10 cellular contexts compared by ENCODE assay signal in genomic region chr11:1875786-1876335, GRCh38. TPM values are rescaled to one million over a fixed set of nuclear protein-coding genes. Genes with fewer than 3 reads are reported as not detected.
DNase-seq lines count a peak whose midpoint lies in the region; ATAC-seq, FAIRE-seq and TF ChIP-seq lines count a peak whose summit lies in the region.
"Not testable (repeated sequence)": the region's sequence is repeated elsewhere in the genome, so short reads cannot be mapped to it uniquely, and the experiment has no call there.
"Had no signal": no experiment of that assay in that cellular context is flagged by ENCODE, and none has a peak within 500 bp of the region (broad histone marks: within the 10 kb centered on the region; RNA-seq: fewer than 3 reads in every experiment).

No MANE protein-coding gene starts in this region.

- SMC1A ChIA-PET in GM12878 (lab: Charles Lee; ENCODE audit: uncharacterized antibody, unreplicated experiment) = not testable (repeated sequence)

- not testable (repeated sequence) for H2AFZ ChIP-seq in GM12878 (ENCODE audit: control insufficient read depth, low read depth, low read length)

- not testable (repeated sequence) for TF ChIP-seq POLR2A in A549 (IDR thresholded peaks at IDR 0.05; ENCODE audit: low read length)
- 0 out of 2 replicates have a peak, but pooled peaks have one; percentile 1 for TF ChIP-seq POLR2A in GM12878 (IDR thresholded peaks at IDR 0.05; ENCODE audit: low read depth, low read length)

- not testable (repeated sequence) for DNase-seq in A549 (ENCODE audit: low read depth in 1 of 2, low spot score in 1 of 2); Panc1 (ENCODE audit: low read depth, low spot score); GM12878 (ENCODE audit: low read depth, low spot score); heart right ventricle; naive thymus-derived CD4-positive, alpha-beta T cell

- in situ Hi-C loops in Panc1 (cut with HindIII; ENCODE audit: low pct_unique_long_range_greater_than_20kb, low sequenced_read_pairs); GM12878 (cut with MboI): not testable (repeated sequence)

- H3K27ac ChIP-seq in A549 (peak overlapping the region in 1 of 2 experiments; percentile 65; a peak in 3 of 6 replicates), Panc1 (ENCODE audit: low read length) (peak overlapping the region; percentile 44; the same call in 1 of the 2 replicates), heart right ventricle (peak overlapping the region; percentile 76 to 100 (median 94)), skeletal muscle tissue (ENCODE audit: low read depth, low read length) (peak overlapping the region; percentile 60)
- H3K27ac ChIP-seq in GM12878 (ENCODE audit: control insufficient read depth, insufficient read depth) = not testable (repeated sequence)
- H3K27ac ChIP-seq in naive thymus-derived CD4-positive, alpha-beta T cell (ENCODE audit: low read depth, low read length) = peak overlapping the region; percentile 39

- peaks cover 14 to 51% (median 32%) of the 10 kb centered on the region in 7 donors for H3K4me1 Mint-ChIP-seq in naive thymus-derived CD4-positive, alpha-beta T cell

- CTCF ChIA-PET in A549 (lab: Yijun Ruan, JAX) = interaction anchor here (0.5 to 10.1 kb wide), 45 partner anchors 8 to 276 kb away, joined by 3 to 334 read pairs (median 5); partner anchors contain the start of genes LSP1, MRPL23, PRR33 and TNNI2
- CTCF ChIA-PET in Panc1 (lab: Charles Lee) = interaction anchor here (0.6 to 2.7 kb wide), 13 partner anchors 20 to 302 kb away, joined by 3 to 13 read pairs (median 4); no protein-coding TSS in a partner anchor
- CTCF ChIA-PET in GM12878 (lab: Yijun Ruan, JAX) = interaction anchor here (1.0 to 1.6 kb wide), 2 partner anchors 22 kb away, joined by 3 to 4 read pairs; no protein-coding TSS in a partner anchor
- CTCF ChIA-PET in naive thymus-derived CD4-positive, alpha-beta T cell (lab: Charles Lee) = interaction anchor here (0.7 to 1.5 kb wide), 5 partner anchors 13 to 182 kb away, joined by 3 read pairs; no protein-coding TSS in a partner anchor

- ATAC-seq in A549; Panc1; GM12878; heart right ventricle; naive thymus-derived CD4-positive, alpha-beta T cell: not testable (repeated sequence)

- not testable (repeated sequence) for H3K9me3 Mint-ChIP-seq in naive thymus-derived CD4-positive, alpha-beta T cell

- TF ChIP-seq EP300 in A549 (IDR thresholded peaks at IDR 0.05); GM12878 (IDR thresholded peaks at IDR 0.05; ENCODE audit: borderline replicate concordance in 1 of 2, control insufficient read depth in 1 of 2, low read depth in 2 of 2, low read length in 2 of 2): not testable (repeated sequence)

- TF ChIP-seq CTCF in A549 (IDR thresholded peaks at IDR 0.05); Panc1 (IDR thresholded peaks at IDR 0.05); GM12878 (IDR thresholded peaks at IDR 0.05 in 2 of 3, conservative IDR thresholded peaks at IDR 0.05 in 1 of 3; ENCODE audit: control insufficient read depth in 2 of 3, extremely low read depth in 1 of 3, insufficient read depth in 1 of 3, low read depth in 3 of 3, low read length in 3 of 3); heart right ventricle (IDR thresholded peaks at IDR 0.05): not testable (repeated sequence)

- not testable (repeated sequence) for H3K79me2 ChIP-seq in GM12878 (ENCODE audit: control insufficient read depth, insufficient read depth, low read length)

- not testable (repeated sequence) for BruUV-seq in Panc1 (replicated peaks; lab: Mats Ljungman, UMichigan); GM12878 (replicated peaks; lab: Mats Ljungman, UMichigan)

- not testable (repeated sequence) for H3K4me3 Mint-ChIP-seq in naive thymus-derived CD4-positive, alpha-beta T cell

- H3K4me1 ChIP-seq in A549 (peaks cover 21% of the 10 kb centered on the region; the same call in 2 of the 3 replicates), Panc1 (ENCODE audit: control insufficient read depth, insufficient read depth, low read length) (peaks cover 34% of the 10 kb centered on the region), heart right ventricle (peaks cover 24 to 71% (median 62%) of the 10 kb centered on the region in 9 donors), skeletal muscle tissue (ENCODE audit: control insufficient read depth in 3 of 3, insufficient read depth in 3 of 3, low read length in 3 of 3) (peaks cover 38 to 65% (median 41%) of the 10 kb centered on the region in 3 donors)
- not testable (repeated sequence) for H3K4me1 ChIP-seq in GM12878 (ENCODE audit: control insufficient read depth, insufficient read depth, low read length)
- peaks cover 11 to 17% of the 10 kb centered on the region in 2 donors for H3K4me1 ChIP-seq in naive thymus-derived CD4-positive, alpha-beta T cell (ENCODE audit: control insufficient read depth in 2 of 2, insufficient read depth in 2 of 2, low read length in 2 of 2)

- H3K9ac ChIP-seq in GM12878 (ENCODE audit: control insufficient read depth, insufficient read depth, low read length) = not testable (repeated sequence)
- H3K9ac ChIP-seq in skeletal muscle tissue (ENCODE audit: low read depth in 1 of 3, low read length in 3 of 3) = peak overlapping the region; percentile 51 to 75 (median 53)

- not testable (repeated sequence) for H3K4me3 ChIP-seq in A549; Panc1 (ENCODE audit: low read depth in 2 of 2, low read length in 2 of 2); GM12878; naive thymus-derived CD4-positive, alpha-beta T cell (ENCODE audit: low read length)
- H3K4me3 ChIP-seq in heart right ventricle (peak overlapping the region in 8 of 10 donors; percentile 11 to 30 (median 23)), skeletal muscle tissue (ENCODE audit: low read length in 3 of 3) (peak overlapping the region in 2 of 3 donors; percentile 23 to 41)

- not testable (repeated sequence) for H3K27me3 Mint-ChIP-seq in naive thymus-derived CD4-positive, alpha-beta T cell

- H3K27me3 ChIP-seq in Panc1 (ENCODE audit: control insufficient read depth, insufficient read depth, low read length); GM12878 (replicated peaks in 1 of 2; ENCODE audit: control insufficient read depth in 2 of 2, insufficient read depth in 2 of 2, low read length in 1 of 2); heart right ventricle; naive thymus-derived CD4-positive, alpha-beta T cell (ENCODE audit: control insufficient read depth in 2 of 2, insufficient read depth in 2 of 2, low read length in 2 of 2): not testable (repeated sequence)
- peaks cover 21 to 49% (median 27%) of the 10 kb centered on the region in 3 donors for H3K27me3 ChIP-seq in skeletal muscle tissue (ENCODE audit: control insufficient read depth in 3 of 3, insufficient read depth in 3 of 3, low read length in 3 of 3)

- not testable (repeated sequence) for H3K36me3 Mint-ChIP-seq in naive thymus-derived CD4-positive, alpha-beta T cell

- WGBS in A549 (ENCODE audit: missing lambda C conversion rate) = 98% methylated on average over 9 of the region's 18 CpGs
- WGBS in GM12878 (ENCODE audit: insufficient coverage, insufficient replicate concordance, low lambda C conversion rate, missing lambda C conversion rate) = 88% methylated on average over 16 of the region's 18 CpGs
- 64 to 71% methylated on average over 16 to 18 of the region's 18 CpGs for WGBS in heart right ventricle, 2 donors

- intact Hi-C loops in Panc1 (cut with micrococcal nuclease; ENCODE audit: unreplicated experiment) = loop anchor here (1.0 kb wide), 1 partner anchor 46 kb away; no protein-coding TSS in a partner anchor
- intact Hi-C loops in GM12878 (cut with micrococcal nuclease; ENCODE audit: unreplicated experiment); naive thymus-derived CD4-positive, alpha-beta T cell (cut with micrococcal nuclease): not testable (repeated sequence)
- intact Hi-C loops in heart right ventricle (cut with DNase I) = loop anchor here in 1 of 10 donors (5.0 kb wide), 1 partner anchor 34 kb away; no protein-coding TSS in a partner anchor

- RAD21 ChIA-PET in GM12878 (lab: Charles Lee; ENCODE audit: unreplicated experiment) = interaction anchor here (1.4 kb wide), 1 partner anchor 39 kb away, joined by 3 read pairs; no protein-coding TSS in a partner anchor

- not testable (repeated sequence) for TF ChIP-seq RAD21 in A549 (conservative IDR thresholded peaks at IDR 0.05 in 1 of 2, IDR thresholded peaks at IDR 0.05 in 1 of 2); GM12878 (IDR thresholded peaks at IDR 0.05; ENCODE audit: insufficient read depth, low read depth, low read length)

- not testable (repeated sequence) for H3K9me3 ChIP-seq in A549; Panc1 (ENCODE audit: control insufficient read depth, insufficient read depth, low read depth, low read length); GM12878 (replicated peaks; ENCODE audit: control insufficient read depth, insufficient read depth, low read length); heart right ventricle; naive thymus-derived CD4-positive, alpha-beta T cell (ENCODE audit: control insufficient read depth in 2 of 3, low read length in 3 of 3); skeletal muscle tissue (ENCODE audit: control insufficient read depth in 3 of 3, low read length in 3 of 3)

- H3K27ac Mint-ChIP-seq in naive thymus-derived CD4-positive, alpha-beta T cell = peak overlapping the region in 1 of 9 donors; percentile 28

- H3K4me2 ChIP-seq in A549 = 0 out of 3 replicates have a peak overlapping the region, but pooled peaks have one; percentile 47
- not testable (repeated sequence) for H3K4me2 ChIP-seq in GM12878 (ENCODE audit: control insufficient read depth, insufficient read depth)

- POLR2A ChIA-PET in A549 (lab: Yijun Ruan, JAX); GM12878 (lab: Charles Lee): not testable (repeated sequence)
- POLR2A ChIA-PET in Panc1 (lab: Charles Lee) = interaction anchor here (0.6 kb wide), 1 partner anchor 79 kb away, joined by 4 read pairs; no protein-coding TSS in a partner anchor
- POLR2A ChIA-PET in naive thymus-derived CD4-positive, alpha-beta T cell (lab: Charles Lee) = interaction anchor here (0.8 to 1.1 kb wide), 3 partner anchors 9 to 28 kb away, joined by 3 to 4 read pairs (median 3); partner anchors contain the start of gene LSP1

- H3K36me3 ChIP-seq in Panc1 (ENCODE audit: control insufficient read depth, insufficient read depth, low read length); GM12878 (ENCODE audit: control insufficient read depth in 2 of 2, insufficient read depth in 2 of 2, low read length in 1 of 2); heart right ventricle; skeletal muscle tissue (ENCODE audit: control insufficient read depth in 3 of 3, insufficient read depth in 3 of 3, low read length in 3 of 3): not testable (repeated sequence)
- peaks cover 0 to 21% (median 0%) of the 10 kb centered on the region in 3 experiments for H3K36me3 ChIP-seq in naive thymus-derived CD4-positive, alpha-beta T cell (ENCODE audit: control insufficient read depth in 2 of 3, insufficient read depth in 3 of 3, low read length in 3 of 3)

- FAIRE-seq in A549 (lab: Jason Lieb, UNC); GM12878 (lab: Jason Lieb, UNC): not testable (repeated sequence)

- not testable (repeated sequence) for H4K20me1 ChIP-seq in GM12878 (ENCODE audit: control insufficient read depth, insufficient read depth)

RNA-seq across cellular contexts. Expression of gene PRR33, which starts 15.8 kb away (rescaled TPM):
- not detected in 2 replicates for polyA plus RNA-seq in A549 (2011; rRNA removed)
- polyA plus RNA-seq in A549 (2012; cell fraction: cytosol; rRNA removed) = not detected in 2 replicates
- 0.02 TPM in 1 of 2 replicates, not detected in the other for polyA plus RNA-seq in A549 (2012; cell fraction: nucleus; rRNA removed)
- polyA plus RNA-seq in A549 (2017; fragmentation: RNase III; extraction: RNeasy Plus Mini Kit Qiagen cat#74134 plus additional on column Dnase treatment) = not detected in 3 replicates
- not detected in 2 replicates for polyA minus RNA-seq in A549 (2011; rRNA and poly(A)+ RNA removed)
- not detected for total RNA-seq in Panc1 (2021; ENCODE audit: unreplicated experiment)
- not detected for polyA plus RNA-seq in Panc1 (2012; ENCODE audit: insufficient read length)
- total RNA-seq in GM12878 (2013; cell fraction: nucleolus; rRNA removed) = not detected in 2 replicates
- total RNA-seq in GM12878 (2014; rRNA removed) = not detected in 2 replicates
- not detected in 2 replicates for total RNA-seq in GM12878 (2014; rRNA removed; fragmentation: Illumina TruSeq; extraction: Trizol)
- total RNA-seq in GM12878 (2021) = not detected in 2 replicates
- 3.0 TPM for polyA plus RNA-seq in GM12878 (2011; ENCODE audit: low read depth)
- not detected in 2 replicates for polyA plus RNA-seq in GM12878 (2011; rRNA removed)
- 0.01 TPM in 1 of 2 replicates, not detected in the other for polyA plus RNA-seq in GM12878 (2011; cell fraction: cytosol; rRNA removed)
- polyA plus RNA-seq in GM12878 (2011; cell fraction: nucleus; rRNA removed) = not detected in 2 replicates
- polyA plus RNA-seq in GM12878 (2012) = 6.1 and 10.8 TPM in 2 replicates
- polyA plus RNA-seq in GM12878 (2014; fragmentation: Illumina TruSeq; extraction: Trizol) = not detected in 2 replicates
- under 1 TPM in 1 of 2 experiments, not detected in 1; 0.02 TPM for polyA plus RNA-seq in GM12878 (2014; fragmentation: Nextera tagmentation; extraction: Ambion mirVana)
- 0.03 TPM in 2 replicates for polyA plus RNA-seq in GM12878 (2014; rRNA removed)
- 1 to 10 TPM in 1 of 2 experiments, under 1 TPM in 1; 0.74 to 1.0 TPM for polyA plus RNA-seq in GM12878 (2016; fragmentation: Nextera tagmentation; extraction: Ambion mirVana)
- polyA minus RNA-seq in GM12878 (2011; rRNA and poly(A)+ RNA removed) = not detected in 2 replicates
- not detected in 2 replicates for polyA minus RNA-seq in GM12878 (2011; cell fraction: cytosol; rRNA and poly(A)+ RNA removed)
- not detected in 2 replicates for polyA minus RNA-seq in GM12878 (2011; cell fraction: nucleus; rRNA and poly(A)+ RNA removed)
- 1 to 10 TPM; 2.3 to 4.9 (median 3.5) TPM for total RNA-seq in heart right ventricle
- 1 to 10 TPM in 1 of 2 donors, under 1 TPM in 1; 0.09 to 6.5 TPM for polyA plus RNA-seq in heart right ventricle
- total RNA-seq in naive thymus-derived CD4-positive, alpha-beta T cell = under 1 TPM in 2 of 5 experiments, not detected in 3; 0.07 to 0.10 TPM
- under 1 TPM in 1 of 2 donors, not detected in 1; 0.17 TPM for polyA plus RNA-seq in naive thymus-derived CD4-positive, alpha-beta T cell
- 1.0 TPM for total RNA-seq in skeletal muscle tissue
- total RNA-seq: fibroblast of lung, sciatic nerve had no signal
- polyA plus RNA-seq: fibroblast of lung, keratinocyte had no signal

RNA-seq across cellular contexts. Expression of gene LSP1, which starts 23.0 kb away (rescaled TPM):
- polyA plus RNA-seq in A549 (2011; rRNA removed) (0.42 and 0.67 TPM in 2 replicates), A549 (2017; fragmentation: RNase III; extraction: RNeasy Plus Mini Kit Qiagen cat#74134 plus additional on column Dnase treatment) (1.7 to 5.5 TPM (median 3.5 TPM) in 3 replicates), GM12878 (2011; rRNA removed) (156 and 283 TPM in 2 replicates), GM12878 (2014; fragmentation: Illumina TruSeq; extraction: Trizol) (109 and 328 TPM in 2 replicates), GM12878 (2014; fragmentation: Nextera tagmentation; extraction: Ambion mirVana) (10 to 100 TPM; 19.2 to 34.2 TPM), GM12878 (2014; rRNA removed) (411 and 535 TPM in 2 replicates), GM12878 (2016; fragmentation: Nextera tagmentation; extraction: Ambion mirVana) (100 to 1,000 TPM; 442 to 487 TPM), heart right ventricle (10 to 100 TPM; 21.3 to 21.5 TPM)
- polyA plus RNA-seq in A549 (2012; cell fraction: cytosol; rRNA removed) = 0.21 and 0.23 TPM in 2 replicates
- polyA plus RNA-seq in A549 (2012; cell fraction: nucleus; rRNA removed) = 0.13 and 0.15 TPM in 2 replicates
- 2.8 TPM in 1 of 2 replicates, not detected in the other for polyA minus RNA-seq in A549 (2011; rRNA and poly(A)+ RNA removed)
- total RNA-seq in Panc1 (2021; ENCODE audit: unreplicated experiment) (0.90 TPM), GM12878 (2014; rRNA removed) (374 and 409 TPM in 2 replicates), GM12878 (2014; rRNA removed; fragmentation: Illumina TruSeq; extraction: Trizol) (152 and 171 TPM in 2 replicates), GM12878 (2021) (478 and 488 TPM in 2 replicates), heart right ventricle (10 to 100 TPM; 16.0 to 57.2 (median 20.8) TPM), skeletal muscle tissue (29.2 TPM)
- 1.3 TPM for polyA plus RNA-seq in Panc1 (2012; ENCODE audit: insufficient read length)
- total RNA-seq in GM12878 (2013; cell fraction: nucleolus; rRNA removed) = 108 and 116 TPM in 2 replicates
- 194 TPM for polyA plus RNA-seq in GM12878 (2011; ENCODE audit: low read depth)
- polyA plus RNA-seq in GM12878 (2011; cell fraction: cytosol; rRNA removed) = 242 and 323 TPM in 2 replicates
- polyA plus RNA-seq in GM12878 (2011; cell fraction: nucleus; rRNA removed) = 182 and 199 TPM in 2 replicates
- polyA plus RNA-seq in GM12878 (2012) = 365 and 472 TPM in 2 replicates
- polyA minus RNA-seq in GM12878 (2011; rRNA and poly(A)+ RNA removed) = 57.7 and 106 TPM in 2 replicates
- polyA minus RNA-seq in GM12878 (2011; cell fraction: cytosol; rRNA and poly(A)+ RNA removed) = 52.5 and 54.1 TPM in 2 replicates
- 14.3 and 28.3 TPM in 2 replicates for polyA minus RNA-seq in GM12878 (2011; cell fraction: nucleus; rRNA and poly(A)+ RNA removed)
- 100 to 1,000 TPM; 248 to 578 (median 289) TPM for total RNA-seq in naive thymus-derived CD4-positive, alpha-beta T cell
- 100 to 1,000 TPM; 295 to 394 TPM for polyA plus RNA-seq in naive thymus-derived CD4-positive, alpha-beta T cell

RNA-seq across cellular contexts. Expression of gene TNNI2, which starts 37.1 kb away (rescaled TPM):
- polyA plus RNA-seq in A549 (2011; rRNA removed) (not detected in 2 replicates), A549 (2017; fragmentation: RNase III; extraction: RNeasy Plus Mini Kit Qiagen cat#74134 plus additional on column Dnase treatment) (not detected in 3 replicates), GM12878 (2011; rRNA removed) (0.35 TPM in 1 of 2 replicates, not detected in the other), GM12878 (2014; fragmentation: Illumina TruSeq; extraction: Trizol) (not detected in 2 replicates), GM12878 (2014; fragmentation: Nextera tagmentation; extraction: Ambion mirVana) (under 1 TPM; 0.14 to 0.33 TPM), GM12878 (2014; rRNA removed) (0.37 and 0.56 TPM in 2 replicates), GM12878 (2016; fragmentation: Nextera tagmentation; extraction: Ambion mirVana) (not detected), heart right ventricle (1 to 10 TPM in 1 of 2 donors, under 1 TPM in 1; 0.71 to 1.2 TPM)
- polyA plus RNA-seq in A549 (2012; cell fraction: cytosol; rRNA removed) = not detected in 2 replicates
- 0.31 TPM in 1 of 2 replicates, not detected in the other for polyA plus RNA-seq in A549 (2012; cell fraction: nucleus; rRNA removed)
- polyA minus RNA-seq in A549 (2011; rRNA and poly(A)+ RNA removed) = not detected in 2 replicates
- total RNA-seq in Panc1 (2021; ENCODE audit: unreplicated experiment) (0.46 TPM), GM12878 (2014; rRNA removed) (0.76 and 0.79 TPM in 2 replicates), GM12878 (2014; rRNA removed; fragmentation: Illumina TruSeq; extraction: Trizol) (0.37 TPM in 1 of 2 replicates, not detected in the other), GM12878 (2021) (0.38 and 0.61 TPM in 2 replicates), heart right ventricle (under 1 TPM in 3 of 10 donors, not detected in 7; 0.36 to 0.55 (median 0.46) TPM), skeletal muscle tissue (2,937 TPM)
- 0.64 TPM for polyA plus RNA-seq in Panc1 (2012; ENCODE audit: insufficient read length)
- total RNA-seq in GM12878 (2013; cell fraction: nucleolus; rRNA removed) = not detected in 2 replicates
- polyA plus RNA-seq in GM12878 (2011; ENCODE audit: low read depth) = not detected
- 0.17 and 0.24 TPM in 2 replicates for polyA plus RNA-seq in GM12878 (2011; cell fraction: cytosol; rRNA removed)
- polyA plus RNA-seq in GM12878 (2011; cell fraction: nucleus; rRNA removed) = 0.57 and 0.87 TPM in 2 replicates
- polyA plus RNA-seq in GM12878 (2012) = 0.72 and 0.80 TPM in 2 replicates
- polyA minus RNA-seq in GM12878 (2011; rRNA and poly(A)+ RNA removed) = 1.1 TPM in 1 of 2 replicates, not detected in the other
- not detected in 2 replicates for polyA minus RNA-seq in GM12878 (2011; cell fraction: cytosol; rRNA and poly(A)+ RNA removed)
- polyA minus RNA-seq in GM12878 (2011; cell fraction: nucleus; rRNA and poly(A)+ RNA removed) = not detected in 2 replicates
- total RNA-seq in naive thymus-derived CD4-positive, alpha-beta T cell = 1 to 10 TPM in 1 of 5 experiments, under 1 TPM in 1, not detected in 3; 0.61 to 8.8 TPM
- under 1 TPM in 1 of 2 donors, not detected in 1; 0.46 TPM for polyA plus RNA-seq in naive thymus-derived CD4-positive, alpha-beta T cell
- total RNA-seq: fibroblast of lung, sciatic nerve had no signal
- polyA plus RNA-seq: fibroblast of lung had no signal

RNA-seq across cellular contexts. Expression of gene SYT8, which starts 41.1 kb away (rescaled TPM):
- polyA plus RNA-seq in A549 (2011; rRNA removed) (not detected in 2 replicates), A549 (2017; fragmentation: RNase III; extraction: RNeasy Plus Mini Kit Qiagen cat#74134 plus additional on column Dnase treatment) (0.21 to 0.25 TPM (median 0.22 TPM) in 3 replicates), GM12878 (2011; rRNA removed) (not detected in 2 replicates), GM12878 (2014; fragmentation: Illumina TruSeq; extraction: Trizol) (not detected in 2 replicates), GM12878 (2014; fragmentation: Nextera tagmentation; extraction: Ambion mirVana) (not detected), GM12878 (2014; rRNA removed) (0.44 TPM in 1 of 2 replicates, not detected in the other), GM12878 (2016; fragmentation: Nextera tagmentation; extraction: Ambion mirVana) (not detected), heart right ventricle (not detected)
- polyA plus RNA-seq in A549 (2012; cell fraction: cytosol; rRNA removed) = 0.06 TPM in 1 of 2 replicates, not detected in the other
- polyA plus RNA-seq in A549 (2012; cell fraction: nucleus; rRNA removed) = 0.34 and 0.70 TPM in 2 replicates
- not detected in 2 replicates for polyA minus RNA-seq in A549 (2011; rRNA and poly(A)+ RNA removed)
- total RNA-seq in Panc1 (2021; ENCODE audit: unreplicated experiment) (3.5 TPM), GM12878 (2014; rRNA removed) (not detected in 2 replicates), GM12878 (2014; rRNA removed; fragmentation: Illumina TruSeq; extraction: Trizol) (not detected in 2 replicates), GM12878 (2021) (0.19 TPM in 1 of 2 replicates, not detected in the other), heart right ventricle (not detected), skeletal muscle tissue (not detected)
- 1.9 TPM for polyA plus RNA-seq in Panc1 (2012; ENCODE audit: insufficient read length)
- not detected in 2 replicates for total RNA-seq in GM12878 (2013; cell fraction: nucleolus; rRNA removed)
- polyA plus RNA-seq in GM12878 (2011; ENCODE audit: low read depth) = 0.16 TPM
- 0.09 TPM in 1 of 2 replicates, not detected in the other for polyA plus RNA-seq in GM12878 (2011; cell fraction: cytosol; rRNA removed)
- 1.3 and 1.4 TPM in 2 replicates for polyA plus RNA-seq in GM12878 (2011; cell fraction: nucleus; rRNA removed)
- 0.16 and 0.46 TPM in 2 replicates for polyA plus RNA-seq in GM12878 (2012)
- polyA minus RNA-seq in GM12878 (2011; rRNA and poly(A)+ RNA removed) = not detected in 2 replicates
- polyA minus RNA-seq in GM12878 (2011; cell fraction: cytosol; rRNA and poly(A)+ RNA removed) = not detected in 2 replicates
- 0.19 TPM in 1 of 2 replicates, not detected in the other for polyA minus RNA-seq in GM12878 (2011; cell fraction: nucleus; rRNA and poly(A)+ RNA removed)
- total RNA-seq in naive thymus-derived CD4-positive, alpha-beta T cell = not detected
- not detected for polyA plus RNA-seq in naive thymus-derived CD4-positive, alpha-beta T cell
- total RNA-seq: activated T-helper 2 cell treated with anti-CD3 and anti-CD28 coated beads, Interferon-gamma antibody, Interleukin-2, Interleukin-4, amounts not matched to agents 10 μg/mL and 5 μg/mL and 100 μg/mL, durations not matched to agents 14 hours and 24 hours and 36 hours; fibroblast of lung had no signal
- polyA plus RNA-seq: fibroblast of lung had no signal

RNA-seq across cellular contexts. Expression of gene TNNT3, which starts 43.6 kb away (rescaled TPM):
- polyA plus RNA-seq in A549 (2011; rRNA removed) (not detected in 2 replicates), A549 (2017; fragmentation: RNase III; extraction: RNeasy Plus Mini Kit Qiagen cat#74134 plus additional on column Dnase treatment) (0.15 TPM in 1 of 3 replicates, not detected in the others), GM12878 (2011; rRNA removed) (0.39 and 0.50 TPM in 2 replicates), GM12878 (2014; fragmentation: Illumina TruSeq; extraction: Trizol) (0.40 TPM in 1 of 2 replicates, not detected in the other), GM12878 (2014; fragmentation: Nextera tagmentation; extraction: Ambion mirVana) (not detected), GM12878 (2014; rRNA removed) (not detected in 2 replicates), GM12878 (2016; fragmentation: Nextera tagmentation; extraction: Ambion mirVana) (not detected), heart right ventricle (10 to 100 TPM; 45.7 to 48.5 TPM)
- polyA plus RNA-seq in A549 (2012; cell fraction: cytosol; rRNA removed) = 0.07 TPM in 1 of 2 replicates, not detected in the other
- polyA plus RNA-seq in A549 (2012; cell fraction: nucleus; rRNA removed) = not detected in 2 replicates
- not detected in 2 replicates for polyA minus RNA-seq in A549 (2011; rRNA and poly(A)+ RNA removed)
- total RNA-seq in Panc1 (2021; ENCODE audit: unreplicated experiment) (0.41 TPM), GM12878 (2014; rRNA removed) (not detected in 2 replicates), GM12878 (2014; rRNA removed; fragmentation: Illumina TruSeq; extraction: Trizol) (not detected in 2 replicates), GM12878 (2021) (not detected in 2 replicates), heart right ventricle (10 to 100 TPM; 12.5 to 49.9 (median 39.9) TPM), skeletal muscle tissue (4,042 TPM)
- not detected for polyA plus RNA-seq in Panc1 (2012; ENCODE audit: insufficient read length)
- total RNA-seq in GM12878 (2013; cell fraction: nucleolus; rRNA removed) = 23.0 and 26.1 TPM in 2 replicates
- 1.0 TPM for polyA plus RNA-seq in GM12878 (2011; ENCODE audit: low read depth)
- polyA plus RNA-seq in GM12878 (2011; cell fraction: cytosol; rRNA removed) = 0.24 and 0.27 TPM in 2 replicates
- 6.6 and 8.8 TPM in 2 replicates for polyA plus RNA-seq in GM12878 (2011; cell fraction: nucleus; rRNA removed)
- 2.7 and 2.9 TPM in 2 replicates for polyA plus RNA-seq in GM12878 (2012)
- polyA minus RNA-seq in GM12878 (2011; rRNA and poly(A)+ RNA removed) = 0.29 TPM in 1 of 2 replicates, not detected in the other
- not detected in 2 replicates for polyA minus RNA-seq in GM12878 (2011; cell fraction: cytosol; rRNA and poly(A)+ RNA removed)
- polyA minus RNA-seq in GM12878 (2011; cell fraction: nucleus; rRNA and poly(A)+ RNA removed) = 0.38 and 0.60 TPM in 2 replicates
- 10 to 100 TPM in 4 of 5 experiments, 1 to 10 TPM in 1; 9.8 to 37.1 (median 19.7) TPM for total RNA-seq in naive thymus-derived CD4-positive, alpha-beta T cell
- under 1 TPM in 1 of 2 donors, not detected in 1; 0.31 TPM for polyA plus RNA-seq in naive thymus-derived CD4-positive, alpha-beta T cell
- total RNA-seq: fibroblast of lung had no signal
- polyA plus RNA-seq: fibroblast of lung had no signal

Comparison
In these comparisons a context has a peak if more than half of its experiments do, and no peak if none do; other contexts are left out.
1. RNA of gene TNNI2, which starts 37.1 kb away (total RNA-seq): 2,937 TPM in skeletal muscle tissue (single experiment); 0.46 TPM in Panc1 (single experiment), 0.37 to 0.79 TPM in GM12878, 0.36 to 0.55 TPM in heart right ventricle and 0.61 to 8.8 TPM in naive thymus-derived CD4-positive, alpha-beta T cell; every median in the first group is over 100 times any median in the second.